19 cellular contexts compared by ENCODE assay signal in genomic region chr2:234419726-234420125, GRCh38.
"Had no signal": no experiment of that assay in that cellular context is flagged by ENCODE, and none has a peak within 500 bp of the region (broad histone marks: within the 10 kb centered on the region; RNA-seq: fewer than 3 reads in every experiment).

No MANE protein-coding gene starts in this region.

- H3K27me3 Mint-ChIP-seq: activated B cell treated with CpG ODN at 0.5 μM for 24 hours; activated CD4-positive, alpha-beta T cell treated with anti-CD3 and anti-CD28 coated beads, Interleukin-2, amount 10 ng/mL, durations not matched to agents 24 days and 14 days; activated naive CD4-positive, alpha-beta T cell treated with anti-CD3 and anti-CD28 coated beads, Interleukin-2, amount 10 ng/mL, durations not matched to agents 7 days and 5 days had no signal

- H3K27ac Mint-ChIP-seq: activated B cell treated with CpG ODN at 0.5 μM for 24 hours; activated CD4-positive, alpha-beta T cell treated with anti-CD3 and anti-CD28 coated beads, Interleukin-2, amount 10 ng/mL, durations not matched to agents 24 days and 14 days; activated T-helper 2 cell treated with anti-CD3 and anti-CD28 coated beads, Interferon-gamma antibody, Interleukin-2, Interleukin-4, amounts not matched to agents 10 μg/mL and 5 μg/mL and 100 μg/mL, durations not matched to agents 14 hours and 24 hours and 36 hours; T-helper 2 cell treated with Interferon-gamma antibody and Interleukin-4, amounts not matched to agents 5 μg/mL and 100 μg/mL, for 36 hours had no signal

- H3K4me1 ChIP-seq: prostate gland, testis, upper lobe of right lung had no signal

- ATAC-seq: gastroesophageal sphincter, left lung, upper lobe of right lung had no signal

- DNase-seq: activated B cell treated with CpG ODN at 0.5 μM for 24 hours; activated CD4-positive, alpha-beta T cell treated with anti-CD3 and anti-CD28 coated beads, Interleukin-2, amount 10 ng/mL, durations not matched to agents 24 days and 14 days; activated naive CD4-positive, alpha-beta T cell treated with anti-CD3 and anti-CD28 coated beads, Interleukin-2, amount 10 ng/mL, durations not matched to agents 7 days and 5 days; activated T-cell treated with anti-CD3 and anti-CD28 coated beads for 4 hours; heart right ventricle; left lung; right cardiac atrium; stomach; testis; upper lobe of right lung had no signal

- H3K27me3 ChIP-seq: cardiac muscle cell, gastroesophageal sphincter, heart right ventricle, left lung, stomach, testis, upper lobe of right lung had no signal

- H3K27ac ChIP-seq: cardiac muscle cell, gastroesophageal sphincter, heart right ventricle, left lung, prostate gland, stomach, testis, upper lobe of right lung had no signal

- FAIRE-seq: endometrium, keratinocyte had no signal

- H3K9me3 ChIP-seq: gastroesophageal sphincter, heart right ventricle, left lung, prostate gland, stomach, testis, upper lobe of right lung had no signal

- H3K4me3 ChIP-seq: cardiac muscle cell, gastroesophageal sphincter, heart right ventricle, left lung, prostate gland, smooth muscle cell, stomach, testis, upper lobe of right lung had no signal

- H3K4me3 Mint-ChIP-seq: activated B cell treated with CpG ODN at 0.5 μM for 24 hours; activated CD4-positive, alpha-beta T cell treated with anti-CD3 and anti-CD28 coated beads, Interleukin-2, amount 10 ng/mL, durations not matched to agents 24 days and 14 days; activated naive CD4-positive, alpha-beta T cell treated with anti-CD3 and anti-CD28 coated beads, Interleukin-2, amount 10 ng/mL, durations not matched to agents 7 days and 5 days; nephron progenitor cell; T-helper 2 cell treated with Interferon-gamma antibody and Interleukin-4, amounts not matched to agents 5 μg/mL and 100 μg/mL, for 36 hours had no signal

- H3K36me3 ChIP-seq: cardiac muscle cell, gastroesophageal sphincter, heart right ventricle, left lung, prostate gland, stomach, upper lobe of right lung had no signal
